In the genomic region with DNA sequence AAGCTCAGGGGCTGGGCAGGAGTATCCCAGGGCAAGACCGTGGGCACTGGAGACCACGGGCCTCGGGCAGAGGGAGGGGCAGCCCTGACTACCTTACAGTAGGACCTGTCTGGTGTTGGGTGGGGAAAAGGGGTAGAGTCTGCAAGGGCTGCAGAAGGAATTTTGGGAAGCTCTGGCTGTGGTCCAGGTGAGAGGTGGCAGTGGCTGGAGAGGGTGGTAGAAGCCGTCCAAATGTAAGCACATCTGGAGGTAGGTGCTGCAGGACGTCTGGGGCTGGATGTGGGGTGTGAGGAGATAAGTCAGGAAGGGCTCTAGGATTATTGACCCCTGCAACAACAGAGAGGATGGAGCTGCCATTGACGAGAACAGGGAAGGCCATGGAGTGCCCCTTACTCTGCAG, we compare ENCODE assay signal across 15 cellular contexts.
A peak's percentile ranks its signal among the peaks of the same experiment; 100 is the strongest.
DNase-seq lines count a peak whose midpoint lies in the region; TF ChIP-seq lines count a peak whose summit lies in the region.
"Had no signal": no experiment of that assay in that cellular context is flagged by ENCODE, and none has a peak within 500 bp of the region (broad histone marks: within the 10 kb centered on the region; RNA-seq: fewer than 3 reads in every experiment).

No MANE protein-coding gene starts in this region.

- H3K23ac ChIP-seq in H9 (ENCODE audit: insufficient read length, low read depth, low read length): no peak overlapping the region

- H3K4ac ChIP-seq in H9 (ENCODE audit: low read depth, low read length): no peak overlapping the region

- H2BK12ac ChIP-seq in H9 (ENCODE audit: insufficient read length, low read depth, low read length): no peak overlapping the region

- H3K9me2 ChIP-seq in PC-9 (ENCODE audit: insufficient read depth): no peaks in the 10 kb centered on the region

- H3K4me3 Mint-ChIP-seq in H9: no peak overlapping the region
- H3K4me3 Mint-ChIP-seq: CD4-positive, alpha-beta T cell; GM23338 had no signal

- no peak overlapping the region for H3K9ac ChIP-seq in H9 (ENCODE audit: extremely low read depth, insufficient read length, low read length)

- H3K27me3 Mint-ChIP-seq in H9 (ENCODE audit: low read depth): no peaks in the 10 kb centered on the region; the same call in 1 of the 2 replicates

- H2BK5ac ChIP-seq in H9 (ENCODE audit: insufficient read length, low read length): no peak overlapping the region

- H3K79me1 ChIP-seq in H9 (ENCODE audit: insufficient read depth, low read depth, low read length, poor library complexity, severe bottlenecking): no peaks in the 10 kb centered on the region

- H3K27ac ChIP-seq in H9 (ENCODE audit: insufficient read length, low read depth, low read length): no peak overlapping the region
- H3K27ac ChIP-seq in PC-9: no peak overlapping the region
- H3K27ac ChIP-seq: 22Rv1, A549, C4-2B had no signal

- no peak overlapping the region for H2AFZ ChIP-seq in H9 (ENCODE audit: low read length)
- H2AFZ ChIP-seq in PC-9: no peak overlapping the region
- H2AFZ ChIP-seq: GM23338 had no signal

- H3K14ac ChIP-seq in H9 (ENCODE audit: insufficient read depth, low read length): no peak overlapping the region

- H3T11ph ChIP-seq in H9 (ENCODE audit: low read length): no peak overlapping the region

- no peak overlapping the region for H3K56ac ChIP-seq in H9 (ENCODE audit: insufficient read length, low read depth, low read length)

- H4K20me1 ChIP-seq in H9 (ENCODE audit: control insufficient read depth, insufficient read depth, insufficient read length) (no peaks in the 10 kb centered on the region), PC-9 (ENCODE audit: insufficient read depth) (no peaks in the 10 kb centered on the region)

- no peaks in the 10 kb centered on the region for H3K23me2 ChIP-seq in H9 (ENCODE audit: insufficient read length, low read depth, low read length, poor library complexity, severe bottlenecking)

- TF ChIP-seq CTCF in H9 (conservative IDR thresholded peaks at IDR 0.05): no peak
- TF ChIP-seq CTCF in PC-9 (conservative IDR thresholded peaks at IDR 0.05): no peak

- intact Hi-C loops in PC-9 (cut with micrococcal nuclease; ENCODE audit: unreplicated experiment): no loop called here

- H3K27me3 ChIP-seq in H9 (ENCODE audit: insufficient read depth, low read length): no peaks in the 10 kb centered on the region
- H3K27me3 ChIP-seq in PC-9 (ENCODE audit: insufficient read depth, low read depth): peaks cover 100% of the 10 kb centered on the region
- no peaks in the 10 kb centered on the region for H3K27me3 ChIP-seq in HAP-1 (ENCODE audit: low read depth)

- H3K18ac ChIP-seq in H9 (ENCODE audit: insufficient read length, low read depth, low read length): no peak overlapping the region

- H2BK120ac ChIP-seq in H9 (ENCODE audit: low read depth, low read length, poor library complexity, severe bottlenecking): no peak overlapping the region

- DNase-seq in activated CD8-positive, alpha-beta memory T cell treated with anti-CD3 and anti-CD28 coated beads for 24 hours: peak; percentile 19
- DNase-seq in activated CD8-positive, alpha-beta memory T cell treated with anti-CD3 and anti-CD28 coated beads, Interleukin-2, amount 50 U/mL, for 48 hours: no peak
- DNase-seq in H9: peak; percentile 5
- peak; percentile 24 for DNase-seq in ecto neural progenitor cell (ENCODE audit: low spot score)
- DNase-seq in mesenteric fat pad (ENCODE audit: low spot score): peak; percentile 43
- DNase-seq in PC-9: no peak
- DNase-seq in stimulated activated CD4-positive, alpha-beta T cell treated with anti-CD3 and anti-CD28 coated beads, Interleukin-2, amount 100 ng/mL, for 24 hours: no peak
- DNase-seq in HAP-1 (ENCODE audit: low spot score in 2 of 2): no peak
- DNase-seq: AML-193; Caco-2; CD4-positive, alpha-beta T cell had no signal

- no peak overlapping the region for H4K91ac ChIP-seq in H9 (ENCODE audit: insufficient read length, low read depth, low read length)

- POLR2A ChIA-PET in PC-9 (lab: Charles Lee; ENCODE audit: unreplicated experiment): no interaction called here

- no peaks in the 10 kb centered on the region; a peak in 1 of 5 replicates for H3K9me3 Mint-ChIP-seq in H9
- H3K9me3 Mint-ChIP-seq: CD4-positive, alpha-beta T cell; GM23338 had no signal

- H2BK20ac ChIP-seq in H9 (ENCODE audit: low read depth, low read length, poor library complexity, severe bottlenecking): no peak overlapping the region

- no peaks in the 10 kb centered on the region; the same call in 1 of the 2 replicates for H3K4me1 ChIP-seq in H9 (ENCODE audit: insufficient read depth, low read length)
- H3K4me1 ChIP-seq in PC-9 (replicated peaks; ENCODE audit: insufficient read depth): no peaks in the 10 kb centered on the region
- no peaks in the 10 kb centered on the region for H3K4me1 ChIP-seq in HAP-1
- H3K4me1 ChIP-seq: A549, Caco-2 had no signal

- H3K79me2 ChIP-seq in H9 (ENCODE audit: insufficient read depth, low read length): no peaks in the 10 kb centered on the region
- H3K79me2 ChIP-seq in PC-9 (ENCODE audit: low read depth): no peaks in the 10 kb centered on the region

- CTCF ChIA-PET in PC-9 (lab: Charles Lee): no interaction called here

- H4K8ac ChIP-seq in H9 (replicated peaks; ENCODE audit: insufficient read length, low read depth, low read length): no peak overlapping the region

- H3K36me3 ChIP-seq in PC-9 (ENCODE audit: low read depth): no peaks in the 10 kb centered on the region
- no peaks in the 10 kb centered on the region for H3K36me3 ChIP-seq in HAP-1 (replicated peaks)

- H3K9me3 ChIP-seq in H9 (ENCODE audit: control insufficient read depth, low read depth, low read length) (no peaks in the 10 kb centered on the region), PC-9 (ENCODE audit: insufficient read depth, low read depth) (no peaks in the 10 kb centered on the region), HAP-1 (no peaks in the 10 kb centered on the region)
- H3K9me3 ChIP-seq: A549, Caco-2 had no signal

- H3K4me2 ChIP-seq in H9 (ENCODE audit: insufficient read depth, insufficient read length, low read length): no peak overlapping the region
- no peak overlapping the region for H3K4me2 ChIP-seq in PC-9
- H3K4me2 ChIP-seq: A549, GM23338 had no signal

- no peaks in the 10 kb centered on the region for H3K4me1 Mint-ChIP-seq in H9
- H3K4me1 Mint-ChIP-seq: GM23338 had no signal

- H3K36me3 Mint-ChIP-seq in H9 (ENCODE audit: insufficient read depth in 1 of 3, low read depth in 3 of 3): no peaks in the 10 kb centered on the region

- H3K27ac Mint-ChIP-seq in H9: peak overlapping the region in 1 of 3 experiments; percentile 82; a peak in 1 of 7 replicates
- H3K27ac Mint-ChIP-seq: CD4-positive, alpha-beta T cell; GM23338 had no signal

- no peak overlapping the region for H2BK15ac ChIP-seq in H9 (ENCODE audit: low read depth, low read length)

- in situ Hi-C loops in HAP-1 (cut with MboI; ENCODE audit: low sequenced_read_pairs): no loop called here

- no CpG with 5 or more reads among the region's 6 CpGs for WGBS in H9 (ENCODE audit: extremely low coverage, insufficient read length, low lambda C conversion rate)

- H4K5ac ChIP-seq in H9 (ENCODE audit: insufficient read length, low read depth, low read length): no peak overlapping the region

- no peak overlapping the region for H2AK5ac ChIP-seq in H9 (ENCODE audit: insufficient read length, low read length)

- no peaks in the 10 kb centered on the region for H3F3A ChIP-seq in PC-9 (ENCODE audit: insufficient read depth, low read depth)

- BruUV-seq in PC-9 (replicated peaks; lab: Mats Ljungman, UMichigan): no TSS peak

- H3K4me3 ChIP-seq in PC-9 (no peak overlapping the region), HAP-1 (no peak overlapping the region)
- H3K4me3 ChIP-seq: A549, GM23338 had no signal

Comparison
In these comparisons a context has a peak if more than half of its experiments do, and no peak if none do; other contexts are left out.
1. DNase-seq: peak in activated CD8-positive, alpha-beta memory T cell treated with anti-CD3 and anti-CD28 coated beads for 24 hours (single experiment), H9 (single experiment), ecto neural progenitor cell (single experiment) and mesenteric fat pad (single experiment); none in activated CD8-positive, alpha-beta memory T cell treated with anti-CD3 and anti-CD28 coated beads, Interleukin-2, amount 50 U/mL, for 48 hours (single experiment), PC-9 (0 of 2), stimulated activated CD4-positive, alpha-beta T cell treated with anti-CD3 and anti-CD28 coated beads, Interleukin-2, amount 100 ng/mL, for 24 hours (0 of 2) and HAP-1 (0 of 2).